In genomic region chr3:43894176-43895049, GRCh38 we compare ENCODE assay signal across 8 cellular contexts.
A peak's percentile ranks its signal among the peaks of the same experiment; 100 is the strongest.
DNase-seq lines count a peak whose midpoint lies in the region; ATAC-seq, FAIRE-seq and TF ChIP-seq lines count a peak whose summit lies in the region.

No MANE protein-coding gene starts in this region.

- H3K4me3 ChIP-seq in MM.1S (ENCODE audit: low read length) (peak overlapping the region; percentile 57), thyroid gland (replicated peaks in 1 of 3) (peak overlapping the region in 2 of 3 donors; percentile 7 to 35)

- peaks cover 35% of the 10 kb centered on the region for H3K4me1 Mint-ChIP-seq in nephron progenitor cell

- DNase-seq in GM12891 (ENCODE audit: insufficient read length, low spot score) (no peak), MM.1S (peak; percentile 66), foreskin melanocyte (peak; percentile 64), nephron progenitor cell (peak; percentile 81), thyroid gland (peak; percentile 71 to 72)
- DNase-seq in activated naive CD4-positive, alpha-beta T cell treated with Interleukin-2 at 50 U/mL for 16 hours: peak; percentile 7
- no peak for DNase-seq in stimulated activated naive CD4-positive, alpha-beta T cell treated with Interleukin-2 at 50 U/mL for 16 hours (lab: John Stamatoyannopoulos, UW)

- peak overlapping the region; percentile 86 for H2AFZ ChIP-seq in MM.1S (ENCODE audit: low read length)

- TF ChIP-seq POLR2A in GM12891 (IDR thresholded peaks at IDR 0.05; ENCODE audit: low read depth, low read length) (no peak), thyroid gland (IDR thresholded peaks at IDR 0.05) (peak in 1 of 2 donors; percentile 54)

- peak; percentile 91 for FAIRE-seq in GM12891 (lab: Jason Lieb, UNC)

- 0 out of 2 replicates have a peak, but pooled peaks cover 4% of the 10 kb centered on the region for H3K4me1 ChIP-seq in MM.1S (ENCODE audit: low read length)
- H3K4me1 ChIP-seq in thyroid gland: peaks cover 12 to 29% of the 10 kb centered on the region in 2 donors

- H3K27ac Mint-ChIP-seq in nephron progenitor cell: no peak overlapping the region

- no peaks in the 10 kb centered on the region for H3K79me2 ChIP-seq in MM.1S (ENCODE audit: low read length)

- H3K27ac ChIP-seq in MM.1S (ENCODE audit: low read length): no peak overlapping the region
- H3K27ac ChIP-seq in thyroid gland: peak overlapping the region; percentile 10 to 81 (median 58)

- no peaks in the 10 kb centered on the region for H3K27me3 ChIP-seq in MM.1S (replicated peaks; ENCODE audit: insufficient read depth, low read length)
- H3K27me3 ChIP-seq in thyroid gland: no peaks in the 10 kb centered on the region

- peak overlapping the region; percentile 33; the same call in 1 of the 2 replicates for H3K9ac ChIP-seq in MM.1S (ENCODE audit: low read length)

- H3K27me3 Mint-ChIP-seq in nephron progenitor cell (ENCODE audit: low read depth, poor library complexity): peaks cover 5% of the 10 kb centered on the region

- H3K36me3 Mint-ChIP-seq in nephron progenitor cell (ENCODE audit: low read depth): no peaks in the 10 kb centered on the region

- H3K36me3 ChIP-seq in MM.1S (replicated peaks; ENCODE audit: insufficient read depth, low read length): no peaks in the 10 kb centered on the region
- no peaks in the 10 kb centered on the region for H3K36me3 ChIP-seq in thyroid gland

- H3F3A ChIP-seq in MM.1S (ENCODE audit: insufficient read depth, low read length): no peaks in the 10 kb centered on the region

- H3K9me3 Mint-ChIP-seq in nephron progenitor cell: no peaks in the 10 kb centered on the region

- H3K4me2 ChIP-seq in MM.1S (ENCODE audit: low read depth, low read length): peak overlapping the region; percentile 86

- no peak for TF ChIP-seq CTCF in MM.1S (IDR thresholded peaks at IDR 0.05; ENCODE audit: low read length)
- TF ChIP-seq CTCF in nephron progenitor cell (IDR thresholded peaks at IDR 0.05): no peak
- TF ChIP-seq CTCF in thyroid gland (IDR thresholded peaks at IDR 0.05): peak in 2 of 6 experiments; percentile 6 to 10

- WGBS in thyroid gland, 2 donors: 12 to 14% methylated on average over 46 of the region's 63 CpGs

- peak overlapping the region; percentile 76 for H3K4me3 Mint-ChIP-seq in nephron progenitor cell

- intact Hi-C loops in thyroid gland (cut with DNase I): no loop called here

- no peaks in the 10 kb centered on the region for H4K20me1 ChIP-seq in MM.1S (ENCODE audit: insufficient read depth, low read length)

- ATAC-seq in GM21423 (IDR thresholded peaks at IDR 0.05; ENCODE audit: unreplicated experiment): no peak

- H3K9me3 ChIP-seq in MM.1S (replicated peaks; ENCODE audit: insufficient read depth, low read length) (no peaks in the 10 kb centered on the region), thyroid gland (no peaks in the 10 kb centered on the region)

- H3K9me2 ChIP-seq in MM.1S (replicated peaks; ENCODE audit: insufficient read depth, low read length): no peaks in the 10 kb centered on the region

TF ChIP-seq in GM12891, 5 proteins besides CTCF, POLR2A, EP300 and RAD21:
- TF ChIP-seq POLR2AphosphoS5 (IDR thresholded peaks at IDR 0.05; ENCODE audit: low read depth, low read length): no peak
- TF ChIP-seq POU2F2 (IDR thresholded peaks at IDR 0.05; ENCODE audit: low read depth, low read length): no peak
- TF ChIP-seq TAF1 (IDR thresholded peaks at IDR 0.05; ENCODE audit: low read depth, low read length): no peak
- no peak for TF ChIP-seq PAX5 (IDR thresholded peaks at IDR 0.05; ENCODE audit: insufficient read depth, low read length, severe bottlenecking)
- no peak for TF ChIP-seq SPI1 (IDR thresholded peaks at IDR 0.05; ENCODE audit: low read depth, low read length)
TF ChIP-seq in GM12891: peak in this region for 0.

Comparison
In these comparisons a context has a peak if more than half of its experiments do, and no peak if none do; other contexts are left out.
1. DNase-seq: peak in MM.1S (single experiment), activated naive CD4-positive, alpha-beta T cell treated with Interleukin-2 at 50 U/mL for 16 hours (single experiment), foreskin melanocyte (single experiment), nephron progenitor cell (single experiment) and thyroid gland (2 of 2); none in GM12891 (single experiment) and stimulated activated naive CD4-positive, alpha-beta T cell treated with Interleukin-2 at 50 U/mL for 16 hours (single experiment).